Comparison of ENCODE assay signal across 31 cellular contexts in genomic region chr1:198275598-198275997, GRCh38.
DNase-seq lines count a peak whose midpoint lies in the region; ATAC-seq, FAIRE-seq and TF ChIP-seq lines count a peak whose summit lies in the region.
"Had no signal": no experiment of that assay in that cellular context is flagged by ENCODE, and none has a peak within 500 bp of the region (broad histone marks: within the 10 kb centered on the region; RNA-seq: fewer than 3 reads in every experiment).

No MANE protein-coding gene starts in this region.

- WGBS in A549 (ENCODE audit: missing lambda C conversion rate): 44% methylated on average over 1 of the region's 1 CpG
- 71% methylated on average over 1 of the region's 1 CpG; no CpG with 5 or more reads in 1 of the 2 experiments for WGBS in endodermal cell (ENCODE audit: insufficient coverage in 1 of 2, insufficient read length in 1 of 2), 2 experiments

- TF ChIP-seq POLR2A in A549 (IDR thresholded peaks at IDR 0.05; ENCODE audit: low read length): no peak

- H3K27me3 ChIP-seq in endodermal cell (ENCODE audit: control insufficient read depth, insufficient read depth, low read length, poor library complexity, severe bottlenecking): no peaks in the 10 kb centered on the region
- H3K27me3 ChIP-seq: cardiac muscle cell, gastrocnemius medialis, SJSA1, upper lobe of left lung had no signal

- H3K27ac ChIP-seq in A549: no peak overlapping the region
- no peak overlapping the region for H3K27ac ChIP-seq in endodermal cell (ENCODE audit: low read depth, low read length)
- H3K27ac ChIP-seq: cardiac muscle cell, coronary artery, gastrocnemius medialis, KMS-11, SJSA1, upper lobe of left lung had no signal

- peaks cover 13% of the 10 kb centered on the region; the same call in 2 of the 3 replicates for H3K4me1 ChIP-seq in A549
- H3K4me1 ChIP-seq in endodermal cell (ENCODE audit: control insufficient read depth, insufficient read depth, low read length): peaks cover 6% of the 10 kb centered on the region
- H3K4me1 ChIP-seq: gastrocnemius medialis had no signal

- POLR2A ChIA-PET in A549 (lab: Yijun Ruan, JAX): no interaction called here

- H3K9me3 ChIP-seq in A549 (no peaks in the 10 kb centered on the region), endodermal cell (ENCODE audit: control insufficient read depth, low read length) (no peaks in the 10 kb centered on the region)
- H3K9me3 ChIP-seq: gastrocnemius medialis, SJSA1, upper lobe of left lung had no signal

- no peak overlapping the region for H3K4me3 ChIP-seq in A549
- no peak overlapping the region for H3K4me3 ChIP-seq in endodermal cell (ENCODE audit: low read length)
- H3K4me3 ChIP-seq: cardiac muscle cell, coronary artery, gastrocnemius medialis, SJSA1, upper lobe of left lung had no signal

- H3K36me3 Mint-ChIP-seq in endodermal cell (ENCODE audit: low read depth): peaks cover 2% of the 10 kb centered on the region
- H3K36me3 Mint-ChIP-seq in natural killer cell: no peaks in the 10 kb centered on the region
- H3K36me3 Mint-ChIP-seq: activated naive CD8-positive, alpha-beta T cell had no signal

- H3K4me1 Mint-ChIP-seq in endodermal cell: peaks cover 25% of the 10 kb centered on the region
- H3K4me1 Mint-ChIP-seq in natural killer cell: peaks cover 8 to 11% of the 10 kb centered on the region in 2 donors

- H3K27me3 Mint-ChIP-seq in endodermal cell (ENCODE audit: insufficient read depth): no peaks in the 10 kb centered on the region
- H3K27me3 Mint-ChIP-seq in natural killer cell (ENCODE audit: low read depth in 2 of 2): no peaks in the 10 kb centered on the region
- H3K27me3 Mint-ChIP-seq: activated CD8-positive, alpha-beta T cell treated with anti-CD3 and anti-CD28 coated beads for 36 hours; activated naive CD8-positive, alpha-beta T cell; progenitor cell of endocrine pancreas; stimulated activated naive B cell treated with anti-CD40 and anti-IgM and Interleukin-4, amounts not matched to agents 10 μg/mL and 1 μg/mL and 100 μg/mL, for 72 hours had no signal

- DNase-seq in A549 (ENCODE audit: low read depth in 1 of 2, low spot score in 1 of 2) (no peak), EH (ENCODE audit: low read depth) (peak; percentile 23), NCI-H69 (lab: John Stamatoyannopoulos, UW) (peak; percentile 68), endodermal cell (no peak), HuH-7.5 (ENCODE audit: low spot score) (no peak), Right ventricle myocardium inferior (ENCODE audit: missing footprints) (no peak), KG1 (lab: John Stamatoyannopoulos, UW) (no peak), natural killer cell (no peak)
- DNase-seq: ACHN; activated CD4-positive, alpha-beta T cell treated with anti-CD3 and anti-CD28 coated beads for 1 hour; activated CD8-positive, alpha-beta T cell treated with anti-CD3 and anti-CD28 coated beads for 36 hours; activated effector memory CD4-positive, alpha-beta T cell treated with Interleukin-2 at 50 U/mL for 16 hours; aorta; C1 segment of cervical spinal cord; effector memory CD4-positive, alpha-beta T cell; gastrocnemius medialis; hippocampal formation; left cardiac atrium; mammary epithelial cell; NCI-H510A treated with DMSO at 0.1 percent for 48 hours; stimulated activated naive B cell treated with anti-CD40 and anti-IgM and Interleukin-4, amounts not matched to agents 10 μg/mL and 1 μg/mL and 100 μg/mL, for 72 hours; upper lobe of left lung had no signal

- peak; percentile 30 to 34; a peak in 4 of 5 replicates for TF ChIP-seq RAD21 in A549 (conservative IDR thresholded peaks at IDR 0.05 in 1 of 2, IDR thresholded peaks at IDR 0.05 in 1 of 2)

- peaks cover 2% of the 10 kb centered on the region for H3K9me3 Mint-ChIP-seq in endodermal cell
- no peaks in the 10 kb centered on the region for H3K9me3 Mint-ChIP-seq in natural killer cell
- H3K9me3 Mint-ChIP-seq: activated CD8-positive, alpha-beta T cell treated with anti-CD3 and anti-CD28 coated beads for 36 hours; stimulated activated naive B cell treated with anti-CD40 and anti-IgM and Interleukin-4, amounts not matched to agents 10 μg/mL and 1 μg/mL and 100 μg/mL, for 72 hours had no signal

- ATAC-seq in A549 (no peak), Right ventricle myocardium inferior (no peak), natural killer cell (no peak)
- ATAC-seq: activated CD8-positive, alpha-beta T cell treated with anti-CD3 and anti-CD28 coated beads for 36 hours; esophagus mucosa; gastrocnemius medialis; left cardiac atrium; sciatic nerve; stimulated activated naive B cell treated with anti-CD40 and anti-IgM and Interleukin-4, amounts not matched to agents 10 μg/mL and 1 μg/mL and 100 μg/mL, for 72 hours had no signal

- H3K4me2 ChIP-seq in A549: no peak overlapping the region
- H3K4me2 ChIP-seq: KMS-11 had no signal

- no peak overlapping the region for H3K9ac ChIP-seq in endodermal cell (ENCODE audit: extremely low read depth, low read length, poor library complexity, severe bottlenecking)
- H3K9ac ChIP-seq: KMS-11 had no signal

- FAIRE-seq in A549 (lab: Jason Lieb, UNC): no peak
- FAIRE-seq: H54 had no signal

- CTCF ChIA-PET in A549 (lab: Yijun Ruan, JAX): no interaction called here

- peaks cover 13% of the 10 kb centered on the region for H3K36me3 ChIP-seq in endodermal cell (ENCODE audit: control insufficient read depth, insufficient read depth, low read length)
- H3K36me3 ChIP-seq: cardiac muscle cell, gastrocnemius medialis, SJSA1, upper lobe of left lung had no signal

- H3K4me3 Mint-ChIP-seq in endodermal cell (no peak overlapping the region), natural killer cell (no peak overlapping the region)
- H3K4me3 Mint-ChIP-seq: activated CD8-positive, alpha-beta T cell treated with anti-CD3 and anti-CD28 coated beads for 36 hours; activated naive CD8-positive, alpha-beta T cell; stimulated activated naive B cell treated with anti-CD40 and anti-IgM and Interleukin-4, amounts not matched to agents 10 μg/mL and 1 μg/mL and 100 μg/mL, for 72 hours had no signal

- intact Hi-C loops in Right ventricle myocardium inferior (cut with DNase I): no loop called here
- intact Hi-C loops in natural killer cell (cut with micrococcal nuclease): loop anchor here (10.0 kb wide), 1 partner anchor 191 kb away; no protein-coding TSS in a partner anchor

- TF ChIP-seq EP300 in A549 (IDR thresholded peaks at IDR 0.05): no peak

- H3K27ac Mint-ChIP-seq in endodermal cell (no peak overlapping the region), natural killer cell (no peak overlapping the region)
- H3K27ac Mint-ChIP-seq: activated CD8-positive, alpha-beta T cell treated with anti-CD3 and anti-CD28 coated beads for 36 hours; activated naive CD8-positive, alpha-beta T cell; progenitor cell of endocrine pancreas; stimulated activated naive B cell treated with anti-CD40 and anti-IgM and Interleukin-4, amounts not matched to agents 10 μg/mL and 1 μg/mL and 100 μg/mL, for 72 hours had no signal

- no peak for TF ChIP-seq CTCF in A549 (IDR thresholded peaks at IDR 0.05)
- TF ChIP-seq CTCF in endodermal cell (conservative IDR thresholded peaks at IDR 0.05): peak; percentile 45
- TF ChIP-seq CTCF in natural killer cell (IDR thresholded peaks at IDR 0.05): no peak

TF ChIP-seq in A549, 52 proteins besides CTCF, POLR2A, EP300 and RAD21 (continues in another document):
- TF ChIP-seq NFE2L2 (conservative IDR thresholded peaks at IDR 0.05; ENCODE audit: low read length) (no peak), PHF8 (IDR thresholded peaks at IDR 0.05; ENCODE audit: borderline replicate concordance, low read depth) (no peak), EHF (CRISPR knock-in tag; IDR thresholded peaks at IDR 0.05) (no peak), HMGXB4 (CRISPR knock-in tag; IDR thresholded peaks at IDR 0.05; ENCODE audit: borderline replicate concordance) (no peak), RFX5 (IDR thresholded peaks at IDR 0.05) (no peak), FOSL2 (IDR thresholded peaks at IDR 0.05) (no peak), FOSL2 (CRISPR knock-in tag; IDR thresholded peaks at IDR 0.05) (no peak), USF2 (IDR thresholded peaks at IDR 0.05) (no peak), RARB (CRISPR knock-in tag; IDR thresholded peaks at IDR 0.05) (no peak), FOSB (CRISPR knock-in tag; IDR thresholded peaks at IDR 0.05) (no peak), HOXB5 (CRISPR knock-in tag; IDR thresholded peaks at IDR 0.05) (no peak), ZFP36 (IDR thresholded peaks at IDR 0.05; ENCODE audit: borderline replicate concordance, partially characterized antibody) (no peak), RNF2 (IDR thresholded peaks at IDR 0.05; ENCODE audit: borderline replicate concordance, low read depth) (no peak), EHMT2 (IDR thresholded peaks at IDR 0.05; ENCODE audit: low read depth) (no peak), TP53 (CRISPR knock-in tag; IDR thresholded peaks at IDR 0.05) (no peak), MAZ (IDR thresholded peaks at IDR 0.05; ENCODE audit: borderline replicate concordance, low read depth, low read length) (no peak)

Comparison
In these comparisons a context has a peak if more than half of its experiments do, and no peak if none do; other contexts are left out.
1. DNase-seq: peak in EH (single experiment) and NCI-H69 (single experiment); none in A549 (0 of 2), endodermal cell (single experiment), HuH-7.5 (single experiment), Right ventricle myocardium inferior (single experiment), KG1 (single experiment) and natural killer cell (single experiment).